16 cellular contexts compared by ENCODE assay signal in genomic region chr1:12209495-12209832, GRCh38. TPM values are rescaled to one million over a fixed set of nuclear protein-coding genes. Genes with fewer than 3 reads are reported as not detected.
A peak's percentile ranks its signal among the peaks of the same experiment; 100 is the strongest.
DNase-seq lines count a peak whose midpoint lies in the region; ATAC-seq, FAIRE-seq and TF ChIP-seq lines count a peak whose summit lies in the region.
"Had no signal": no experiment of that assay in that cellular context is flagged by ENCODE, and none has a peak within 500 bp of the region (broad histone marks: within the 10 kb centered on the region; RNA-seq: fewer than 3 reads in every experiment).

No MANE protein-coding gene starts in this region.

- no peak overlapping the region for H4K8ac ChIP-seq in neuronal stem cell (ENCODE audit: low read depth, low read length)

- no peak for TF ChIP-seq EP300 in Ishikawa (IDR thresholded peaks at IDR 0.05; ENCODE audit: borderline replicate concordance)
- no peak for TF ChIP-seq EP300 in K562 (IDR thresholded peaks at IDR 0.05; ENCODE audit: low read length)

- 0 out of 2 replicates have a peak, but pooled peaks cover under 1% of the 10 kb centered on the region for H3K9me3 ChIP-seq in K562 (replicated peaks; ENCODE audit: control insufficient read depth, insufficient read depth, low read depth, low read length)
- H3K9me3 ChIP-seq in neuronal stem cell (replicated peaks in 1 of 2; ENCODE audit: control insufficient read depth in 2 of 2, insufficient read depth in 1 of 2, low read depth in 1 of 2, low read length in 2 of 2): no peaks in the 10 kb centered on the region
- H3K9me3 ChIP-seq: BE2C, upper lobe of right lung had no signal

- no peak overlapping the region for H3K4me3 Mint-ChIP-seq in activated CD4-positive, alpha-beta T cell treated with anti-CD3 and anti-CD28 coated beads for 36 hours
- no peak overlapping the region for H3K4me3 Mint-ChIP-seq in activated CD4-positive, alpha-beta T cell treated with anti-CD3 and anti-CD28 coated beads, Interleukin-2, amount 10 ng/mL, durations not matched to agents 7 days and 5 days
- H3K4me3 Mint-ChIP-seq: activated T-helper 1 cell treated with anti-CD3 and anti-CD28 coated beads, Interleukin-12 subunit alpha, Interleukin-12 subunit beta, Interleukin-2, Interleukin-4 antibody, amounts not matched to agents 30 ng/mL and 10 ng/mL and 1 ng/mL, durations not matched to agents 14 hours and 24 hours and 36 hours; nephron progenitor cell; T-helper 2 cell treated with Interferon-gamma antibody and Interleukin-4, amounts not matched to agents 5 μg/mL and 100 μg/mL, for 36 hours had no signal

- CTCF ChIA-PET in activated CD4-positive, alpha-beta T cell treated with anti-CD3 and anti-CD28 coated beads for 36 hours (lab: Charles Lee): interaction anchor here (0.6 to 8.4 kb wide), 13 partner anchors 9 to 453 kb away, joined by 3 to 265 read pairs (median 4); no protein-coding TSS in a partner anchor
- CTCF ChIA-PET in activated CD4-positive, alpha-beta T cell treated with anti-CD3 and anti-CD28 coated beads, Interleukin-2, amount 10 ng/mL, durations not matched to agents 7 days and 5 days (lab: Charles Lee): interaction anchor here (0.6 to 7.3 kb wide), 7 partner anchors 10 to 228 kb away, joined by 3 to 91 read pairs (median 4); no protein-coding TSS in a partner anchor
- CTCF ChIA-PET in K562 (lab: Yijun Ruan, JAX; ENCODE audit: low intra/inter-chr PET ratio): interaction anchor here (2.3 to 7.6 kb wide), 2 partner anchors 84 to 91 kb away, joined by 33 to 195 read pairs; no protein-coding TSS in a partner anchor

- H3K79me2 ChIP-seq in K562 (ENCODE audit: control insufficient read depth, insufficient read depth, low read length): no peaks in the 10 kb centered on the region

- no peak for FAIRE-seq in K562 (lab: Jason Lieb, UNC)
- FAIRE-seq: small intestine had no signal

- no peak overlapping the region for H3K4ac ChIP-seq in neuronal stem cell (ENCODE audit: low read length)

- 31% methylated on average over 3 of the region's 3 CpGs for WGBS in K562 (ENCODE audit: insufficient coverage, low coverage, missing lambda C conversion rate)
- WGBS in neuronal stem cell (ENCODE audit: extremely low coverage in 2 of 2, insufficient read length in 2 of 2, insufficient replicate concordance in 1 of 2), 2 donors: no CpG with 5 or more reads among the region's 3 CpGs

- peaks cover 12% of the 10 kb centered on the region; the same call in 2 of the 3 replicates for H3K36me3 ChIP-seq in K562 (ENCODE audit: control insufficient read depth, insufficient read depth, low read length)
- H3K36me3 ChIP-seq in neuronal stem cell (replicated peaks in 1 of 2; ENCODE audit: control insufficient read depth in 2 of 2, insufficient read depth in 2 of 2, low read length in 2 of 2): no peaks in the 10 kb centered on the region
- H3K36me3 ChIP-seq: BE2C had no signal

- no TSS peak for BruUV-seq in K562 (replicated peaks; lab: Mats Ljungman, UMichigan)

- peaks cover 2 to 12% of the 10 kb centered on the region in 2 experiments; a peak in 2 of 5 replicates for H3K4me1 ChIP-seq in K562 (replicated peaks in 1 of 2; ENCODE audit: control insufficient read depth in 2 of 2, insufficient read depth in 2 of 2, low read length in 2 of 2)
- H3K4me1 ChIP-seq in neuronal stem cell (ENCODE audit: control insufficient read depth in 2 of 2, insufficient read depth in 1 of 2, low read depth in 1 of 2, low read length in 2 of 2): peaks cover 4 to 9% of the 10 kb centered on the region in 2 donors
- H3K4me1 ChIP-seq: BE2C had no signal

- peaks cover 21% of the 10 kb centered on the region for H3K36me3 Mint-ChIP-seq in activated CD4-positive, alpha-beta T cell treated with anti-CD3 and anti-CD28 coated beads for 36 hours (ENCODE audit: low read depth)
- H3K36me3 Mint-ChIP-seq in activated CD4-positive, alpha-beta T cell treated with anti-CD3 and anti-CD28 coated beads, Interleukin-2, amount 10 ng/mL, durations not matched to agents 7 days and 5 days (ENCODE audit: low read depth): peaks cover 24% of the 10 kb centered on the region

- H3K79me1 ChIP-seq in neuronal stem cell (ENCODE audit: low read depth, low read length): no peaks in the 10 kb centered on the region

- TF ChIP-seq POLR2A in K562 (conservative IDR thresholded peaks at IDR 0.05): no peak

- TF ChIP-seq CTCF in K562 (IDR thresholded peaks at IDR 0.05 in 2 of 3, conservative IDR thresholded peaks at IDR 0.05 in 1 of 3; ENCODE audit: insufficient read depth in 2 of 3, low read depth in 1 of 3, low read length in 3 of 3): no peak

- intact Hi-C loops in activated CD4-positive, alpha-beta T cell treated with anti-CD3 and anti-CD28 coated beads for 36 hours (cut with DNase I, micrococcal nuclease): loop anchor here (1.0 to 10.0 kb wide), 4 partner anchors 31 to 375 kb away; partner anchors contain the start of gene TNFRSF1B (in 2 of the 2)
- intact Hi-C loops in K562 (cut with micrococcal nuclease): loop anchor here (1.0 to 5.0 kb wide), 3 partner anchors 47 to 85 kb away; no protein-coding TSS in a partner anchor

- H3K9ac ChIP-seq in K562 (ENCODE audit: insufficient read depth in 1 of 2, low read depth in 2 of 2, low read length in 2 of 2): 0 out of 4 replicates have a peak overlapping the region, but pooled peaks of 1 of the 2 experiments have one; percentile 20
- H3K9ac ChIP-seq in neuronal stem cell (ENCODE audit: low read depth, low read length, poor library complexity): no peak overlapping the region

- peak; percentile 8 for ATAC-seq in activated CD4-positive, alpha-beta T cell treated with anti-CD3 and anti-CD28 coated beads for 36 hours
- no peak; the same call in 2 of the 3 replicates for ATAC-seq in K562

- H2BK120ac ChIP-seq in neuronal stem cell (ENCODE audit: low read depth, low read length): no peak overlapping the region

- H3K9me3 Mint-ChIP-seq in activated CD4-positive, alpha-beta T cell treated with anti-CD3 and anti-CD28 coated beads for 36 hours (ENCODE audit: low read depth): no peaks in the 10 kb centered on the region
- no peaks in the 10 kb centered on the region for H3K9me3 Mint-ChIP-seq in activated CD4-positive, alpha-beta T cell treated with anti-CD3 and anti-CD28 coated beads, Interleukin-2, amount 10 ng/mL, durations not matched to agents 7 days and 5 days
- H3K9me3 Mint-ChIP-seq: activated T-helper 1 cell treated with anti-CD3 and anti-CD28 coated beads, Interleukin-12 subunit alpha, Interleukin-12 subunit beta, Interleukin-2, Interleukin-4 antibody, amounts not matched to agents 30 ng/mL and 10 ng/mL and 1 ng/mL, durations not matched to agents 14 hours and 24 hours and 36 hours; T-helper 2 cell treated with Interferon-gamma antibody and Interleukin-4, amounts not matched to agents 5 μg/mL and 100 μg/mL, for 36 hours had no signal

- H3K18ac ChIP-seq in neuronal stem cell (ENCODE audit: low read length): peak overlapping the region; percentile 22

- no peak for DNase-seq in activated CD4-positive, alpha-beta T cell treated with anti-CD3 and anti-CD28 coated beads for 36 hours
- DNase-seq in activated CD4-positive, alpha-beta T cell treated with anti-CD3 and anti-CD28 coated beads, Interleukin-2, amount 10 ng/mL, durations not matched to agents 7 days and 5 days: no peak
- DNase-seq in K562 (ENCODE audit: extremely low read depth in 1 of 4, low spot score in 3 of 4): no peak
- no peak for DNase-seq in neuronal stem cell (ENCODE audit: low spot score)
- DNase-seq in D341Med (ENCODE audit: low spot score): no peak
- no peak for DNase-seq in AG20443 (ENCODE audit: low spot score)
- no peak for DNase-seq in SW480 (ENCODE audit: low spot score)
- DNase-seq: cortex of kidney, SIG-M5 had no signal

- no peaks in the 10 kb centered on the region for H3K27me3 Mint-ChIP-seq in activated CD4-positive, alpha-beta T cell treated with anti-CD3 and anti-CD28 coated beads for 36 hours
- peaks cover 3% of the 10 kb centered on the region for H3K27me3 Mint-ChIP-seq in activated CD4-positive, alpha-beta T cell treated with anti-CD3 and anti-CD28 coated beads, Interleukin-2, amount 10 ng/mL, durations not matched to agents 7 days and 5 days

- no peak overlapping the region for H3K14ac ChIP-seq in neuronal stem cell (ENCODE audit: low read length)

- 0 out of 2 replicates have a peak, but pooled peaks cover 3% of the 10 kb centered on the region for H4K20me1 ChIP-seq in K562 (replicated peaks; ENCODE audit: control insufficient read depth, insufficient read depth, low read length)

- no peaks in the 10 kb centered on the region for H3K27me3 ChIP-seq in K562 (ENCODE audit: control insufficient read depth in 2 of 2, insufficient read depth in 2 of 2, low read length in 2 of 2)
- peaks cover 0 to 6% (median 0%) of the 10 kb centered on the region in 3 experiments for H3K27me3 ChIP-seq in neuronal stem cell (ENCODE audit: control insufficient read depth in 3 of 3, insufficient read depth in 3 of 3, low read depth in 1 of 3, low read length in 3 of 3)
- H3K27me3 ChIP-seq: BE2C, upper lobe of right lung had no signal

- no peak overlapping the region for H2BK12ac ChIP-seq in neuronal stem cell (ENCODE audit: low read length)

- no peak overlapping the region for H3K4me2 ChIP-seq in K562 (ENCODE audit: insufficient read depth, low read length)
- H3K4me2 ChIP-seq in neuronal stem cell (ENCODE audit: insufficient read depth, low read length, poor library complexity, severe bottlenecking): no peak overlapping the region

- H2AFZ ChIP-seq in K562 (ENCODE audit: low read depth, low read length) (no peak overlapping the region), neuronal stem cell (ENCODE audit: low read length) (peak overlapping the region; percentile 6)

- POLR2A ChIA-PET in activated CD4-positive, alpha-beta T cell treated with anti-CD3 and anti-CD28 coated beads for 36 hours (lab: Charles Lee): interaction anchor here (1.5 kb wide), 1 partner anchor 85 kb away, joined by 4 read pairs; no protein-coding TSS in a partner anchor
- POLR2A ChIA-PET in activated CD4-positive, alpha-beta T cell treated with anti-CD3 and anti-CD28 coated beads, Interleukin-2, amount 10 ng/mL, durations not matched to agents 7 days and 5 days (lab: Charles Lee): no interaction called here
- POLR2A ChIA-PET in K562 (lab: Yijun Ruan, JAX): interaction anchor here (0.6 to 3.5 kb wide), 3 partner anchors 9 to 84 kb away, joined by 3 to 13 read pairs (median 3); no protein-coding TSS in a partner anchor

- H4K91ac ChIP-seq in neuronal stem cell (ENCODE audit: low read depth, low read length, poor library complexity): no peak overlapping the region

- no peak overlapping the region for H2BK5ac ChIP-seq in neuronal stem cell (ENCODE audit: low read length)

- no peak overlapping the region for H3K27ac Mint-ChIP-seq in activated CD4-positive, alpha-beta T cell treated with anti-CD3 and anti-CD28 coated beads for 36 hours
- no peak overlapping the region for H3K27ac Mint-ChIP-seq in activated CD4-positive, alpha-beta T cell treated with anti-CD3 and anti-CD28 coated beads, Interleukin-2, amount 10 ng/mL, durations not matched to agents 7 days and 5 days
- H3K27ac Mint-ChIP-seq: nephron progenitor cell had no signal

- no peak overlapping the region for H3K27ac ChIP-seq in K562 (ENCODE audit: extremely low read depth, low read depth, low read length)
- no peak overlapping the region for H3K27ac ChIP-seq in neuronal stem cell (replicated peaks; ENCODE audit: low read length)
- H3K27ac ChIP-seq: upper lobe of right lung had no signal

- no peak overlapping the region for H3K23ac ChIP-seq in neuronal stem cell (ENCODE audit: low read depth, low read length, poor library complexity)

- H3K4me1 Mint-ChIP-seq in activated CD4-positive, alpha-beta T cell treated with anti-CD3 and anti-CD28 coated beads for 36 hours: peaks cover 42% of the 10 kb centered on the region
- peaks cover 57% of the 10 kb centered on the region for H3K4me1 Mint-ChIP-seq in activated CD4-positive, alpha-beta T cell treated with anti-CD3 and anti-CD28 coated beads, Interleukin-2, amount 10 ng/mL, durations not matched to agents 7 days and 5 days

- H3K4me3 ChIP-seq in K562 (no peak overlapping the region), neuronal stem cell (ENCODE audit: low read length in 2 of 2) (no peak overlapping the region)
- H3K4me3 ChIP-seq: upper lobe of right lung had no signal

- H2AK5ac ChIP-seq in neuronal stem cell (ENCODE audit: low read depth, low read length): peak overlapping the region; percentile 28

- TF ChIP-seq RAD21 in Ishikawa (IDR thresholded peaks at IDR 0.05; ENCODE audit: low read depth): no peak
- no peak for TF ChIP-seq RAD21 in K562 (CRISPR knock-in tag; conservative IDR thresholded peaks at IDR 0.05 in 1 of 2, IDR thresholded peaks at IDR 0.05 in 1 of 2)

- no peak overlapping the region for H2BK15ac ChIP-seq in neuronal stem cell (ENCODE audit: low read length)

- in situ Hi-C loops in K562 (cut with MboI): no loop called here

- no peaks in the 10 kb centered on the region for H3K9me1 ChIP-seq in K562 (ENCODE audit: control insufficient read depth, insufficient read depth, low read length)

RNA-seq across cellular contexts. Expression of gene VPS13D, which starts 20.4 kb away (rescaled TPM):
- 10 to 100 TPM; 20.6 to 22.9 TPM for total RNA-seq in activated CD4-positive, alpha-beta T cell treated with anti-CD3 and anti-CD28 coated beads for 36 hours
- total RNA-seq in activated CD4-positive, alpha-beta T cell treated with anti-CD3 and anti-CD28 coated beads, Interleukin-2, amount 10 ng/mL, durations not matched to agents 7 days and 5 days: 10 to 100 TPM; 34.0 to 41.9 TPM
- total RNA-seq in K562 (2011; cell fraction: chromatin; rRNA removed; ENCODE audit: low replicate concordance): 242 and 510 TPM in 2 replicates
- total RNA-seq in K562 (2011; cell fraction: nucleolus; rRNA removed): 134 and 184 TPM in 2 replicates
- total RNA-seq in K562 (2011; cell fraction: nucleoplasm; rRNA removed): 201 and 203 TPM in 2 replicates
- total RNA-seq in K562 (2014; rRNA removed) (31.7 and 34.0 TPM in 2 replicates), K562 (2014; rRNA removed; fragmentation: Illumina TruSeq; extraction: Trizol) (46.5 and 48.1 TPM in 2 replicates), K562 (2015; rRNA removed; fragmentation: Illumina TruSeq; extraction: Trizol) (36.6 and 38.5 TPM in 2 replicates), K562 (2021) (47.2 and 50.0 TPM in 2 replicates)
- polyA plus RNA-seq in K562 (2011; rRNA removed) (50.3 and 51.5 TPM in 2 replicates), K562 (2014; fragmentation: Illumina TruSeq; extraction: Trizol) (41.3 and 46.6 TPM in 2 replicates), K562 (2014; fragmentation: Nextera tagmentation; extraction: Ambion mirVana) (10 to 100 TPM in 1 of 2 experiments, 1 to 10 TPM in 1; 6.1 to 13.9 TPM), K562 (2014; rRNA removed) (37.2 and 41.3 TPM in 2 replicates)
- polyA plus RNA-seq in K562 (2011; cell fraction: cytosol; rRNA removed): 24.7 and 32.9 TPM in 2 replicates
- 80.4 and 87.5 TPM in 2 replicates for polyA plus RNA-seq in K562 (2011; cell fraction: nucleus; rRNA removed)
- 21.3 and 30.8 TPM in 2 replicates for polyA plus RNA-seq in K562 (2012)
- 105 and 124 TPM in 2 replicates for polyA minus RNA-seq in K562 (2011; rRNA and poly(A)+ RNA removed)
- polyA minus RNA-seq in K562 (2011; cell fraction: cytosol; rRNA and poly(A)+ RNA removed): 40.4 and 42.1 TPM in 2 replicates
- polyA minus RNA-seq in K562 (2011; cell fraction: nucleus; rRNA and poly(A)+ RNA removed): 107 and 189 TPM in 2 replicates
- 4.5 TPM for polyA plus RNA-seq in neuronal stem cell (2013, experiment 1 of 2)
- polyA plus RNA-seq in neuronal stem cell (2013, experiment 2 of 2): 4.2 TPM

RNA-seq across cellular contexts. Expression of gene TNFRSF1B, which starts 42.7 kb away (rescaled TPM):
- total RNA-seq in activated CD4-positive, alpha-beta T cell treated with anti-CD3 and anti-CD28 coated beads for 36 hours: 100 to 1,000 TPM; 107 to 116 TPM
- total RNA-seq in activated CD4-positive, alpha-beta T cell treated with anti-CD3 and anti-CD28 coated beads, Interleukin-2, amount 10 ng/mL, durations not matched to agents 7 days and 5 days: 100 to 1,000 TPM; 167 to 190 TPM
- total RNA-seq in K562 (2011; cell fraction: chromatin; rRNA removed; ENCODE audit: low replicate concordance): 26.1 and 74.5 TPM in 2 replicates
- 83.4 and 97.6 TPM in 2 replicates for total RNA-seq in K562 (2011; cell fraction: nucleolus; rRNA removed)
- 68.4 and 69.2 TPM in 2 replicates for total RNA-seq in K562 (2011; cell fraction: nucleoplasm; rRNA removed)
- 40.8 and 54.1 TPM in 2 replicates for total RNA-seq in K562 (2014; rRNA removed)
- total RNA-seq in K562 (2014; rRNA removed; fragmentation: Illumina TruSeq; extraction: Trizol): 17.5 and 22.7 TPM in 2 replicates
- total RNA-seq in K562 (2015; rRNA removed; fragmentation: Illumina TruSeq; extraction: Trizol): 21.7 and 23.1 TPM in 2 replicates
- 91.3 and 91.6 TPM in 2 replicates for total RNA-seq in K562 (2021)
- 36.0 and 48.1 TPM in 2 replicates for polyA plus RNA-seq in K562 (2011; rRNA removed)
- 54.9 and 115 TPM in 2 replicates for polyA plus RNA-seq in K562 (2011; cell fraction: cytosol; rRNA removed)
- polyA plus RNA-seq in K562 (2011; cell fraction: nucleus; rRNA removed): 12.4 and 19.5 TPM in 2 replicates
- polyA plus RNA-seq in K562 (2012): 37.7 and 41.4 TPM in 2 replicates
- polyA plus RNA-seq in K562 (2014; fragmentation: Illumina TruSeq; extraction: Trizol): 40.9 and 48.0 TPM in 2 replicates
- 1 to 10 TPM; 8.8 to 9.0 TPM for polyA plus RNA-seq in K562 (2014; fragmentation: Nextera tagmentation; extraction: Ambion mirVana)
- 43.7 and 47.2 TPM in 2 replicates for polyA plus RNA-seq in K562 (2014; rRNA removed)
- polyA minus RNA-seq in K562 (2011; rRNA and poly(A)+ RNA removed): 19.0 and 26.6 TPM in 2 replicates
- 46.3 and 70.4 TPM in 2 replicates for polyA minus RNA-seq in K562 (2011; cell fraction: cytosol; rRNA and poly(A)+ RNA removed)
- 13.3 and 24.2 TPM in 2 replicates for polyA minus RNA-seq in K562 (2011; cell fraction: nucleus; rRNA and poly(A)+ RNA removed)
- 0.73 TPM for polyA plus RNA-seq in neuronal stem cell (2013, experiment 1 of 2)
- polyA plus RNA-seq in neuronal stem cell (2013, experiment 2 of 2): 0.68 TPM
